ENCODE assay signal across 1 cellular context in the genomic region with DNA sequence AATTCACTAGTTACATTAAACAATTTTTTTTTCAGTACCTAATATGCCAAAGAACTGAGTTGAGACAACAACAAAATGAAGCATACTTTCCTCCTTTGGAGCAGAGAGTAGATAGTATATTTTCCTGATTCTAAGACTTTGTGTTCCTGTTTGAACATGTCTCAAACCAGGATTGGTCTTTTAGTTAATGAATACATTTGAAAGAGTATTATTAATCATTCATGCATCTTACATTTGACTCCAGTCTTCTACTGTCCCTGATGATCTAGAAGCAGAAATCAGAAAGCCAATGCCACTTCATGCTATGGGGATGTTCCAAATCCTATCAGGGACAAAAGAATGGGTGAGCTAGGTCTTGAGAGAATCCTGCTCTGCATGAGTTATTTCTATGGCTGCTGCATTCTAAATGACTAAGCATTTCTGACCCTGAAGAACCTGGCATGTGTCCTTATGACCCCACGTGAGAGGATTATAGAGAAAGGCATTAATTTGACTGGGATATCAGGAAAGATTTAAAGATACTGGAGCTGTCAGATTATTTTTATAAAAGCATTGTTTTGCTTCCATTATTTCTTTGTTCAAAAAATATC.
TF ChIP-seq lines count a peak whose summit lies in the region.

No MANE protein-coding gene starts in this region.

TF ChIP-seq in K562, 482 proteins besides CTCF, POLR2A, EP300 and RAD21 (continued from another document and continues in another):
- TF ChIP-seq, protein P1, sequence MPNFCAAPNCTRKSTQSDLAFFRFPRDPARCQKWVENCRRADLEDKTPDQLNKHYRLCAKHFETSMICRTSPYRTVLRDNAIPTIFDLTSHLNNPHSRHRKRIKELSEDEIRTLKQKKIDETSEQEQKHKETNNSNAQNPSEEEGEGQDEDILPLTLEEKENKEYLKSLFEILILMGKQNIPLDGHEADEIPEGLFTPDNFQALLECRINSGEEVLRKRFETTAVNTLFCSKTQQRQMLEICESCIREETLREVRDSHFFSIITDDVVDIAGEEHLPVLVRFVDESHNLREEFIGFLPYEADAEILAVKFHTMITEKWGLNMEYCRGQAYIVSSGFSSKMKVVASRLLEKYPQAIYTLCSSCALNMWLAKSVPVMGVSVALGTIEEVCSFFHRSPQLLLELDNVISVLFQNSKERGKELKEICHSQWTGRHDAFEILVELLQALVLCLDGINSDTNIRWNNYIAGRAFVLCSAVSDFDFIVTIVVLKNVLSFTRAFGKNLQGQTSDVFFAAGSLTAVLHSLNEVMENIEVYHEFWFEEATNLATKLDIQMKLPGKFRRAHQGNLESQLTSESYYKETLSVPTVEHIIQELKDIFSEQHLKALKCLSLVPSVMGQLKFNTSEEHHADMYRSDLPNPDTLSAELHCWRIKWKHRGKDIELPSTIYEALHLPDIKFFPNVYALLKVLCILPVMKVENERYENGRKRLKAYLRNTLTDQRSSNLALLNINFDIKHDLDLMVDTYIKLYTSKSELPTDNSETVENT (CRISPR knock-in tag; IDR thresholded peaks at IDR 0.05) = no peak
- TF ChIP-seq ZC3H11A (IDR thresholded peaks at IDR 0.05; ENCODE audit: low read depth, low read length) (no peak), ZFX (CRISPR knock-in tag; IDR thresholded peaks at IDR 0.05) (no peak), ATF1 (CRISPR knock-in tag; IDR thresholded peaks at IDR 0.05) (no peak), ATF1 (tag; IDR thresholded peaks at IDR 0.05) (no peak), MCM3 (IDR thresholded peaks at IDR 0.05) (no peak), MEF2A (IDR thresholded peaks at IDR 0.05; ENCODE audit: control insufficient read depth, low read depth, low read length) (no peak), TAF15 (IDR thresholded peaks at IDR 0.05; ENCODE audit: low read depth, low read length) (no peak), ASH1L (IDR thresholded peaks at IDR 0.05; ENCODE audit: borderline replicate concordance, low read depth, partially characterized antibody) (no peak), KAT8 (IDR thresholded peaks at IDR 0.05; ENCODE audit: low read depth) (no peak), HOXB6 (CRISPR knock-in tag; IDR thresholded peaks at IDR 0.05; ENCODE audit: borderline replicate concordance) (no peak), TAF9B (IDR thresholded peaks at IDR 0.05; ENCODE audit: partially characterized antibody) (peak; percentile 80), ZNF239 (CRISPR knock-in tag; IDR thresholded peaks at IDR 0.05) (no peak), RUNX1 (IDR thresholded peaks at IDR 0.05; ENCODE audit: low read depth) (no peak), ZFP30 (CRISPR knock-in tag; IDR thresholded peaks at IDR 0.05; ENCODE audit: borderline replicate concordance) (no peak), THRAP3 (IDR thresholded peaks at IDR 0.05; ENCODE audit: borderline replicate concordance) (no peak), ZNF584 (CRISPR knock-in tag; IDR thresholded peaks at IDR 0.05; ENCODE audit: low read depth) (no peak), GTF2F1 (IDR thresholded peaks at IDR 0.05; ENCODE audit: low read depth, low read length) (no peak), RBM22 (IDR thresholded peaks at IDR 0.05; ENCODE audit: low read depth, low read length, poor library complexity, severe bottlenecking) (no peak), NFE2 (IDR thresholded peaks at IDR 0.05; ENCODE audit: low read depth) (peak; percentile 97), NELFE (IDR thresholded peaks at IDR 0.05; ENCODE audit: insufficient read depth, insufficient read length) (no peak), FOXP1 (CRISPR knock-in tag; IDR thresholded peaks at IDR 0.05) (no peak), NFIC (IDR thresholded peaks at IDR 0.05) (0 out of 2 replicates have a peak, but pooled peaks have one; percentile 23), ETS1 (conservative IDR thresholded peaks at IDR 0.05; ENCODE audit: control insufficient read depth, low read depth, low read length) (no peak), CXXC5 (CRISPR knock-in tag; IDR thresholded peaks at IDR 0.05) (peak; percentile 20), VEZF1 (CRISPR knock-in tag; IDR thresholded peaks at IDR 0.05) (no peak), ESRRB (CRISPR knock-in tag; IDR thresholded peaks at IDR 0.05; ENCODE audit: borderline replicate concordance) (no peak), MEF2D (tag; conservative IDR thresholded peaks at IDR 0.05; ENCODE audit: low read depth) (no peak), BRD4 (IDR thresholded peaks at IDR 0.05) (no peak), EHMT2 (IDR thresholded peaks at IDR 0.05) (peak; percentile 22; the same call in 1 of the 2 replicates), ARID1B (IDR thresholded peaks at IDR 0.05) (peak; percentile 43), CREM (IDR thresholded peaks at IDR 0.05; ENCODE audit: low read depth) (no peak), E2F4 (CRISPR knock-in tag; IDR thresholded peaks at IDR 0.05; ENCODE audit: low read depth) (no peak), ARHGAP35 (IDR thresholded peaks at IDR 0.05; ENCODE audit: partially characterized antibody) (no peak), HMG20A (CRISPR knock-in tag; conservative IDR thresholded peaks at IDR 0.05) (no peak), YY1 (IDR thresholded peaks at IDR 0.05; ENCODE audit: borderline replicate concordance in 1 of 3, control insufficient read depth in 1 of 3, extremely low read depth in 1 of 3, insufficient read depth in 3 of 3, insufficient read length in 1 of 3, insufficient replicate concordance in 2 of 3, low read depth in 1 of 3, low read length in 2 of 3) (peak in 1 of 3 experiments; percentile 61), POLR2G (IDR thresholded peaks at IDR 0.05; ENCODE audit: low read depth, low read length) (no peak), RNF2 (IDR thresholded peaks at IDR 0.05) (peak; percentile 33; the same call in 1 of the 2 replicates), IFI16 (CRISPR knock-in tag; IDR thresholded peaks at IDR 0.05) (no peak), ZNF644 (tag; IDR thresholded peaks at IDR 0.05; ENCODE audit: low read depth) (peak; percentile 22; the same call in 1 of the 2 replicates), KDM2B (CRISPR knock-in tag; IDR thresholded peaks at IDR 0.05) (no peak), ILF3 (IDR thresholded peaks at IDR 0.05; ENCODE audit: borderline replicate concordance) (no peak)
- TF ChIP-seq, protein P2, sequence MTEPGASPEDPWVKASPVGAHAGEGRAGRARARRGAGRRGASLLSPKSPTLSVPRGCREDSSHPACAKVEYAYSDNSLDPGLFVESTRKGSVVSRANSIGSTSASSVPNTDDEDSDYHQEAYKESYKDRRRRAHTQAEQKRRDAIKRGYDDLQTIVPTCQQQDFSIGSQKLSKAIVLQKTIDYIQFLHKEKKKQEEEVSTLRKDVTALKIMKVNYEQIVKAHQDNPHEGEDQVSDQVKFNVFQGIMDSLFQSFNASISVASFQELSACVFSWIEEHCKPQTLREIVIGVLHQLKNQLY (CRISPR knock-in tag; conservative IDR thresholded peaks at IDR 0.05) = no peak
- TF ChIP-seq, protein P3, sequence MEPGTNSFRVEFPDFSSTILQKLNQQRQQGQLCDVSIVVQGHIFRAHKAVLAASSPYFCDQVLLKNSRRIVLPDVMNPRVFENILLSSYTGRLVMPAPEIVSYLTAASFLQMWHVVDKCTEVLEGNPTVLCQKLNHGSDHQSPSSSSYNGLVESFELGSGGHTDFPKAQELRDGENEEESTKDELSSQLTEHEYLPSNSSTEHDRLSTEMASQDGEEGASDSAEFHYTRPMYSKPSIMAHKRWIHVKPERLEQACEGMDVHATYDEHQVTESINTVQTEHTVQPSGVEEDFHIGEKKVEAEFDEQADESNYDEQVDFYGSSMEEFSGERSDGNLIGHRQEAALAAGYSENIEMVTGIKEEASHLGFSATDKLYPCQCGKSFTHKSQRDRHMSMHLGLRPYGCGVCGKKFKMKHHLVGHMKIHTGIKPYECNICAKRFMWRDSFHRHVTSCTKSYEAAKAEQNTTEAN (CRISPR knock-in tag; IDR thresholded peaks at IDR 0.05) = no peak
- TF ChIP-seq, protein P4, sequence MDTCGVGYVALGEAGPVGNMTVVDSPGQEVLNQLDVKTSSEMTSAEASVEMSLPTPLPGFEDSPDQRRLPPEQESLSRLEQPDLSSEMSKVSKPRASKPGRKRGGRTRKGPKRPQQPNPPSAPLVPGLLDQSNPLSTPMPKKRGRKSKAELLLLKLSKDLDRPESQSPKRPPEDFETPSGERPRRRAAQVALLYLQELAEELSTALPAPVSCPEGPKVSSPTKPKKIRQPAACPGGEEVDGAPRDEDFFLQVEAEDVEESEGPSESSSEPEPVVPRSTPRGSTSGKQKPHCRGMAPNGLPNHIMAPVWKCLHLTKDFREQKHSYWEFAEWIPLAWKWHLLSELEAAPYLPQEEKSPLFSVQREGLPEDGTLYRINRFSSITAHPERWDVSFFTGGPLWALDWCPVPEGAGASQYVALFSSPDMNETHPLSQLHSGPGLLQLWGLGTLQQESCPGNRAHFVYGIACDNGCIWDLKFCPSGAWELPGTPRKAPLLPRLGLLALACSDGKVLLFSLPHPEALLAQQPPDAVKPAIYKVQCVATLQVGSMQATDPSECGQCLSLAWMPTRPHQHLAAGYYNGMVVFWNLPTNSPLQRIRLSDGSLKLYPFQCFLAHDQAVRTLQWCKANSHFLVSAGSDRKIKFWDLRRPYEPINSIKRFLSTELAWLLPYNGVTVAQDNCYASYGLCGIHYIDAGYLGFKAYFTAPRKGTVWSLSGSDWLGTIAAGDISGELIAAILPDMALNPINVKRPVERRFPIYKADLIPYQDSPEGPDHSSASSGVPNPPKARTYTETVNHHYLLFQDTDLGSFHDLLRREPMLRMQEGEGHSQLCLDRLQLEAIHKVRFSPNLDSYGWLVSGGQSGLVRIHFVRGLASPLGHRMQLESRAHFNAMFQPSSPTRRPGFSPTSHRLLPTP (IDR thresholded peaks at IDR 0.05; ENCODE audit: borderline replicate concordance, extremely low read depth, insufficient read length) = no peak
- TF ChIP-seq, protein P5, sequence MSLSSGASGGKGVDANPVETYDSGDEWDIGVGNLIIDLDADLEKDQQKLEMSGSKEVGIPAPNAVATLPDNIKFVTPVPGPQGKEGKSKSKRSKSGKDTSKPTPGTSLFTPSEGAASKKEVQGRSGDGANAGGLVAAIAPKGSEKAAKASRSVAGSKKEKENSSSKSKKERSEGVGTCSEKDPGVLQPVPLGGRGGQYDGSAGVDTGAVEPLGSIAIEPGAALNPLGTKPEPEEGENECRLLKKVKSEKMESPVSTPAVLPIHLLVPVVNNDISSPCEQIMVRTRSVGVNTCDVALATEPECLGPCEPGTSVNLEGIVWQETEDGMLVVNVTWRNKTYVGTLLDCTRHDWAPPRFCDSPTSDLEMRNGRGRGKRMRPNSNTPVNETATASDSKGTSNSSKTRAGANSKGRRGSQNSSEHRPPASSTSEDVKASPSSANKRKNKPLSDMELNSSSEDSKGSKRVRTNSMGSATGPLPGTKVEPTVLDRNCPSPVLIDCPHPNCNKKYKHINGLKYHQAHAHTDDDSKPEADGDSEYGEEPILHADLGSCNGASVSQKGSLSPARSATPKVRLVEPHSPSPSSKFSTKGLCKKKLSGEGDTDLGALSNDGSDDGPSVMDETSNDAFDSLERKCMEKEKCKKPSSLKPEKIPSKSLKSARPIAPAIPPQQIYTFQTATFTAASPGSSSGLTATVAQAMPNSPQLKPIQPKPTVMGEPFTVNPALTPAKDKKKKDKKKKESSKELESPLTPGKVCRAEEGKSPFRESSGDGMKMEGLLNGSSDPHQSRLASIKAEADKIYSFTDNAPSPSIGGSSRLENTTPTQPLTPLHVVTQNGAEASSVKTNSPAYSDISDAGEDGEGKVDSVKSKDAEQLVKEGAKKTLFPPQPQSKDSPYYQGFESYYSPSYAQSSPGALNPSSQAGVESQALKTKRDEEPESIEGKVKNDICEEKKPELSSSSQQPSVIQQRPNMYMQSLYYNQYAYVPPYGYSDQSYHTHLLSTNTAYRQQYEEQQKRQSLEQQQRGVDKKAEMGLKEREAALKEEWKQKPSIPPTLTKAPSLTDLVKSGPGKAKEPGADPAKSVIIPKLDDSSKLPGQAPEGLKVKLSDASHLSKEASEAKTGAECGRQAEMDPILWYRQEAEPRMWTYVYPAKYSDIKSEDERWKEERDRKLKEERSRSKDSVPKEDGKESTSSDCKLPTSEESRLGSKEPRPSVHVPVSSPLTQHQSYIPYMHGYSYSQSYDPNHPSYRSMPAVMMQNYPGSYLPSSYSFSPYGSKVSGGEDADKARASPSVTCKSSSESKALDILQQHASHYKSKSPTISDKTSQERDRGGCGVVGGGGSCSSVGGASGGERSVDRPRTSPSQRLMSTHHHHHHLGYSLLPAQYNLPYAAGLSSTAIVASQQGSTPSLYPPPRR (CRISPR knock-in tag; IDR thresholded peaks at IDR 0.05; ENCODE audit: borderline replicate concordance) = no peak
